8 cellular contexts compared by ENCODE assay signal in genomic region chr4:20418865-20419451, GRCh38.
DNase-seq lines count a peak whose midpoint lies in the region; ATAC-seq and TF ChIP-seq lines count a peak whose summit lies in the region.

No MANE protein-coding gene starts in this region.

- peak overlapping the region; percentile 36 for H3K9ac ChIP-seq in mammary epithelial cell (ENCODE audit: insufficient read depth, low read length)

- in situ Hi-C loops in mammary epithelial cell (cut with MboI; ENCODE audit: low sequenced_read_pairs in 2 of 2): no loop called here

- no peaks in the 10 kb centered on the region for H3K27me3 Mint-ChIP-seq in Calu3 (ENCODE audit: unreplicated experiment)

- H3K27me3 ChIP-seq in mammary epithelial cell (ENCODE audit: insufficient read depth, low read length): no peaks in the 10 kb centered on the region
- no peaks in the 10 kb centered on the region for H3K27me3 ChIP-seq in tibial artery

- BruUV-seq in Calu3 (replicated peaks; lab: Mats Ljungman, UMichigan) (no TSS peak), mammary epithelial cell (replicated peaks; lab: Mats Ljungman, UMichigan) (no TSS peak)

- no peaks in the 10 kb centered on the region for H4K20me1 ChIP-seq in mammary epithelial cell (ENCODE audit: insufficient read depth, low read length)

- peak overlapping the region; percentile 19 for H3K4me3 Mint-ChIP-seq in Calu3 (ENCODE audit: low read depth, unreplicated experiment)

- peak; percentile 92 for ATAC-seq in GM19023 (IDR thresholded peaks at IDR 0.05; ENCODE audit: unreplicated experiment)
- peak; percentile 97 for ATAC-seq in HG03135 (IDR thresholded peaks at IDR 0.05; ENCODE audit: unreplicated experiment)
- ATAC-seq in left lobe of liver: peak; percentile 93

- dilution Hi-C loops in mammary epithelial cell (cut with HindIII; ENCODE audit: low sequenced_read_pairs): loop anchor here (25.0 kb wide), 1 partner anchor 268 kb away; no protein-coding TSS in a partner anchor

- TF ChIP-seq CTCF in Calu3 (IDR thresholded peaks at IDR 0.05; ENCODE audit: unreplicated experiment) (peak; percentile 21), mammary epithelial cell (conservative IDR thresholded peaks at IDR 0.05 in 1 of 2, IDR thresholded peaks at IDR 0.05 in 1 of 2; ENCODE audit: extremely low read depth in 1 of 2, insufficient read depth in 1 of 2, low read depth in 1 of 2, low read length in 2 of 2) (peak; percentile 44 to 59), tibial artery (IDR thresholded peaks at IDR 0.05) (peak; percentile 31 to 41)

- H2AFZ ChIP-seq in mammary epithelial cell (ENCODE audit: low read depth, low read length): peak overlapping the region; percentile 69

- no peaks in the 10 kb centered on the region for H3K79me2 ChIP-seq in mammary epithelial cell (ENCODE audit: insufficient read depth, low read length)

- no peak overlapping the region for H3K27ac Mint-ChIP-seq in Calu3 (ENCODE audit: unreplicated experiment)

- intact Hi-C loops in Calu3 (cut with micrococcal nuclease; ENCODE audit: unreplicated experiment): loop anchor here (5.0 kb wide), 1 partner anchor 1348 kb away; no protein-coding TSS in a partner anchor
- intact Hi-C loops in mammary epithelial cell (cut with micrococcal nuclease): loop anchor here (10.0 kb wide), 1 partner anchor 1114 kb away; no protein-coding TSS in a partner anchor
- intact Hi-C loops in tibial artery (cut with DNase I; ENCODE audit: low total_unique reads): loop anchor here (10.0 kb wide), 1 partner anchor 266 kb away; no protein-coding TSS in a partner anchor

- H3K4me1 Mint-ChIP-seq in Calu3 (ENCODE audit: low read depth, unreplicated experiment): peaks cover 8% of the 10 kb centered on the region

- H3K4me3 ChIP-seq in mammary epithelial cell (replicated peaks in 1 of 3; ENCODE audit: insufficient read depth in 1 of 3, low read depth in 2 of 3, low read length in 3 of 3): peak overlapping the region; percentile 28 to 42 (median 36)
- peak overlapping the region; percentile 39 for H3K4me3 ChIP-seq in tibial artery

- peak overlapping the region; percentile 91 for H3K4me2 ChIP-seq in mammary epithelial cell (ENCODE audit: insufficient read depth, low read depth, low read length)

- DNase-seq in Calu3 (no peak), NCI-H774 (lab: John Stamatoyannopoulos, UW) (peak; percentile 52), mammary epithelial cell (peak; percentile 52), left lobe of liver (ENCODE audit: low spot score) (no peak), tibial artery (no peak), NCI-H1436 treated with DMSO at 0.1 percent for 48 hours (lab: John Stamatoyannopoulos, UW) (no peak)

- H3K36me3 ChIP-seq in mammary epithelial cell (ENCODE audit: insufficient read depth, low read length) (no peaks in the 10 kb centered on the region), tibial artery (no peaks in the 10 kb centered on the region)

- H3K9me3 ChIP-seq in mammary epithelial cell (replicated peaks; ENCODE audit: insufficient read depth, low read length) (no peaks in the 10 kb centered on the region), tibial artery (no peaks in the 10 kb centered on the region)

- H3K36me3 Mint-ChIP-seq in Calu3 (ENCODE audit: insufficient read depth, unreplicated experiment): no peaks in the 10 kb centered on the region

- H3K27ac ChIP-seq in mammary epithelial cell (ENCODE audit: insufficient read depth, low read depth, low read length) (peak overlapping the region; percentile 51), tibial artery (no peak overlapping the region)

- WGBS in mammary epithelial cell (ENCODE audit: low coverage, missing lambda C conversion rate): 2% methylated on average over 4 of the region's 4 CpGs

- H3K9me3 Mint-ChIP-seq in Calu3 (ENCODE audit: low read depth, unreplicated experiment): no peaks in the 10 kb centered on the region

- CTCF ChIA-PET in Calu3 (lab: Charles Lee) (no interaction called here), mammary epithelial cell (lab: Charles Lee; ENCODE audit: low non-redundant PET) (no interaction called here)

- H3K4me1 ChIP-seq in mammary epithelial cell (ENCODE audit: insufficient read depth, low read length) (no peaks in the 10 kb centered on the region), tibial artery (peaks cover 0 to 5% (median 0%) of the 10 kb centered on the region in 4 donors)

Comparison
In these comparisons a context has a peak if more than half of its experiments do, and no peak if none do; other contexts are left out.
1. DNase-seq: peak in NCI-H774 (single experiment) and mammary epithelial cell (single experiment); none in Calu3 (single experiment), left lobe of liver (single experiment), tibial artery (0 of 2) and NCI-H1436 treated with DMSO at 0.1 percent for 48 hours (single experiment).
2. Peak in every context shown above with its lines, with median percentiles within 50 percentile points of each other: CTCF ChIP-seq and ATAC-seq.